ENCODE assay signal across 26 cellular contexts in genomic region chr21:31880816-31881215, GRCh38.
"Had no signal": no experiment of that assay in that cellular context is flagged by ENCODE, and none has a peak within 500 bp of the region (broad histone marks: within the 10 kb centered on the region; RNA-seq: fewer than 3 reads in every experiment).

No MANE protein-coding gene starts in this region.

- H3K27ac Mint-ChIP-seq: activated CD8-positive, alpha-beta T cell treated with anti-CD3 and anti-CD28 coated beads, Interleukin-2, amount 10 ng/mL, durations not matched to agents 7 days and 5 days; activated naive CD4-positive, alpha-beta T cell treated with anti-CD3 and anti-CD28 coated beads, Interleukin-2, amount 50 U/mL, for 24 hours; activated T-helper 1 cell treated with anti-CD3 and anti-CD28 coated beads, Interleukin-12 subunit alpha, Interleukin-12 subunit beta, Interleukin-2, Interleukin-4 antibody, amounts not matched to agents 30 ng/mL and 10 ng/mL and 1 ng/mL, durations not matched to agents 14 hours and 24 hours and 36 hours; T-helper 1 cell treated with Interleukin-12 subunit alpha and Interleukin-12 subunit beta and Interleukin-4 antibody, amounts not matched to agents 30 μg/mL and 1 μg/mL, for 36 hours; WTC11 had no signal

- ATAC-seq: activated CD8-positive, alpha-beta T cell treated with anti-CD3 and anti-CD28 coated beads, Interleukin-2, amount 10 ng/mL, durations not matched to agents 7 days and 5 days had no signal

- H3K4me3 ChIP-seq: MG63, Peyer's patch had no signal

- H3K27me3 Mint-ChIP-seq: brain had no signal

- H3K27ac ChIP-seq: KMS-11, Peyer's patch, RWPE1 had no signal

- DNase-seq: activated CD4-positive, alpha-beta T cell treated with anti-CD3 and anti-CD28 coated beads for 48 hours; activated CD4-positive, alpha-beta T cell treated with anti-CD3 and anti-CD28 coated beads, Interleukin-2, amount 50 U/mL, for 4 hours; activated CD4-positive, CD25-positive, alpha-beta regulatory T cell treated with anti-CD3 and anti-CD28 coated beads, Interleukin-2, amount 50 U/mL, for 72 hours; activated CD8-positive, alpha-beta memory T cell treated with anti-CD3 and anti-CD28 coated beads, Interleukin-2, amount 50 U/mL, for 48 hours; activated CD8-positive, alpha-beta T cell treated with anti-CD3 and anti-CD28 coated beads, Interleukin-2, amount 10 ng/mL, durations not matched to agents 7 days and 5 days; activated effector memory CD4-positive, alpha-beta T cell treated with Interleukin-2 at 50 U/mL for 16 hours; activated naive CD4-positive, alpha-beta T cell; activated T-cell treated with anti-CD3 and anti-CD28 coated beads, Interleukin-2, amount 50 U/mL, for 1 hour; aorta; MG63; MV-4-11; NCI-H1092 treated with DMSO at 0.1 percent for 48 hours; NCI-H1436 treated with DMSO at 0.1 percent for 48 hours; NCI-H187; NCI-H2081; NCI-H446; NCI-H524; Right ventricle myocardium superior had no signal

- H3K9me3 ChIP-seq: MG63, Peyer's patch had no signal

- H3K27me3 ChIP-seq: MG63, Peyer's patch had no signal

- H3K4me3 Mint-ChIP-seq: activated CD8-positive, alpha-beta T cell treated with anti-CD3 and anti-CD28 coated beads, Interleukin-2, amount 10 ng/mL, durations not matched to agents 7 days and 5 days; activated naive CD4-positive, alpha-beta T cell treated with anti-CD3 and anti-CD28 coated beads, Interleukin-2, amount 50 U/mL, for 24 hours; activated T-helper 1 cell treated with anti-CD3 and anti-CD28 coated beads, Interleukin-12 subunit alpha, Interleukin-12 subunit beta, Interleukin-2, Interleukin-4 antibody, amounts not matched to agents 30 ng/mL and 10 ng/mL and 1 ng/mL, durations not matched to agents 14 hours and 24 hours and 36 hours; T-helper 1 cell treated with Interleukin-12 subunit alpha and Interleukin-12 subunit beta and Interleukin-4 antibody, amounts not matched to agents 30 μg/mL and 1 μg/mL, for 36 hours; WTC11 had no signal

- H3K9ac ChIP-seq: KMS-11 had no signal

- H3K36me3 Mint-ChIP-seq: activated naive CD4-positive, alpha-beta T cell treated with anti-CD3 and anti-CD28 coated beads, Interleukin-2, amount 50 U/mL, for 24 hours had no signal

- H3K36me3 ChIP-seq: MG63, Peyer's patch had no signal

- H3K9me3 Mint-ChIP-seq: activated naive CD4-positive, alpha-beta T cell treated with anti-CD3 and anti-CD28 coated beads, Interleukin-2, amount 50 U/mL, for 24 hours; activated T-helper 1 cell treated with anti-CD3 and anti-CD28 coated beads, Interleukin-12 subunit alpha, Interleukin-12 subunit beta, Interleukin-2, Interleukin-4 antibody, amounts not matched to agents 30 ng/mL and 10 ng/mL and 1 ng/mL, durations not matched to agents 14 hours and 24 hours and 36 hours had no signal

- H3K4me1 Mint-ChIP-seq: activated naive CD4-positive, alpha-beta T cell treated with anti-CD3 and anti-CD28 coated beads, Interleukin-2, amount 50 U/mL, for 24 hours had no signal

- H3K4me2 ChIP-seq: KMS-11 had no signal

- H3K4me1 ChIP-seq: Peyer's patch had no signal
